1 cellular context compared by ENCODE assay signal in the genomic region with DNA sequence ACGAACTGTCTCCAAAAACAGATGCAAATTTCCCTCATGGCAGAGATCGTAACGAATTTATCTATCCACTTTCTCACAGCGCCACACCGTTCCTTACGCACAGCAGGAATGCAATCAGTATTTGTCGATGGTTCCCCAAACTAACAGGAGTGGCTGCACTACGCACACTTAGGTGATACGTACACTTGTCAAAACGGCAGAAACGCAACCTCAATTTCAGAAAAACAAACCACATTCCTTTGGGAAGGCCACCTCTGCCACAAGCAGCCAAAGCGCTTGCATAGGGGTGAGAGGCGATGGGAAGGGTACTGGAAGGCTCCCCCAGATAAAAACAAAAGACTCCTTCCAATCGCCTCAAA.
TF ChIP-seq lines count a peak whose summit lies in the region.

No MANE protein-coding gene starts in this region.

TF ChIP-seq in WTC11, 78 proteins besides CTCF, POLR2A, EP300 and RAD21 (continued from another document):
- no peak for TF ChIP-seq FOXJ3 (CRISPR knock-in tag; IDR thresholded peaks at IDR 0.05; ENCODE audit: borderline replicate concordance)
- TF ChIP-seq ZNF138 (CRISPR knock-in tag; conservative IDR thresholded peaks at IDR 0.05), result no peak
- TF ChIP-seq ZNF416 (CRISPR knock-in tag; IDR thresholded peaks at IDR 0.05), result no peak
